Comparison of ENCODE assay signal across 8 cellular contexts in genomic region chr3:105806361-105806760, GRCh38.
DNase-seq lines count a peak whose midpoint lies in the region; ATAC-seq, FAIRE-seq and TF ChIP-seq lines count a peak whose summit lies in the region.

No MANE protein-coding gene starts in this region.

- TF ChIP-seq EP300 in ovary (IDR thresholded peaks at IDR 0.05): no peak

- in situ Hi-C loops in brain microvascular endothelial cell (cut with HindIII; ENCODE audit: low pct_ligation_motif_present, low sequenced_read_pairs): no loop called here

- H3K27me3 ChIP-seq in brain microvascular endothelial cell (replicated peaks) (no peaks in the 10 kb centered on the region), pancreas (no peaks in the 10 kb centered on the region), ovary (no peaks in the 10 kb centered on the region)

- no peak for TF ChIP-seq POLR2A in ovary (IDR thresholded peaks at IDR 0.05)

- ATAC-seq in GM18907 (IDR thresholded peaks at IDR 0.05; ENCODE audit: unreplicated experiment): peak; percentile 54
- peak in 3 of 4 donors; percentile 51 to 79 (median 65) for ATAC-seq in pancreas

- H3K9me3 ChIP-seq in pancreas (no peaks in the 10 kb centered on the region), ovary (no peaks in the 10 kb centered on the region)

- no peak for FAIRE-seq in pancreas (lab: Jason Lieb, UNC)

- intact Hi-C loops in pancreas (cut with DNase I) (no loop called here), ovary (cut with DNase I) (no loop called here)

- H3K36me3 ChIP-seq in brain microvascular endothelial cell (replicated peaks): no peaks in the 10 kb centered on the region
- H3K36me3 ChIP-seq in pancreas: no peaks in the 10 kb centered on the region
- H3K36me3 ChIP-seq in ovary: no peaks in the 10 kb centered on the region

- H3K4me3 ChIP-seq in brain microvascular endothelial cell (ENCODE audit: low read depth, low read length): no peak overlapping the region
- H3K4me3 ChIP-seq in pancreas: no peak overlapping the region
- H3K4me3 ChIP-seq in ovary: no peak overlapping the region

- DNase-seq in NCI-H226 (peak; percentile 28), brain microvascular endothelial cell (no peak), pancreas (no peak), islet precursor cell (no peak), NCI-H2171 treated with DMSO at 0.1 percent for 48 hours (lab: John Stamatoyannopoulos, UW) (no peak), ovary (no peak)
- DNase-seq in stimulated activated CD4-positive, alpha-beta T cell treated with anti-CD3 and anti-CD28 coated beads, Interleukin-2, amount 100 ng/mL, for 48 hours: no peak

- TF ChIP-seq CTCF in brain microvascular endothelial cell (IDR thresholded peaks at IDR 0.05; ENCODE audit: low read depth, low read length, missing control alignments) (no peak), pancreas (IDR thresholded peaks at IDR 0.05) (no peak), ovary (IDR thresholded peaks at IDR 0.05) (no peak)

- peak overlapping the region; percentile 48 for H3K27ac ChIP-seq in brain microvascular endothelial cell
- no peak overlapping the region for H3K27ac ChIP-seq in pancreas
- no peak overlapping the region for H3K27ac ChIP-seq in ovary

- H3K4me1 ChIP-seq in pancreas (peaks cover 18 to 23% (median 21%) of the 10 kb centered on the region in 3 donors), ovary (ENCODE audit: insufficient read depth) (peaks cover 2% of the 10 kb centered on the region)
